8 cellular contexts compared by ENCODE assay signal in the genomic region with DNA sequence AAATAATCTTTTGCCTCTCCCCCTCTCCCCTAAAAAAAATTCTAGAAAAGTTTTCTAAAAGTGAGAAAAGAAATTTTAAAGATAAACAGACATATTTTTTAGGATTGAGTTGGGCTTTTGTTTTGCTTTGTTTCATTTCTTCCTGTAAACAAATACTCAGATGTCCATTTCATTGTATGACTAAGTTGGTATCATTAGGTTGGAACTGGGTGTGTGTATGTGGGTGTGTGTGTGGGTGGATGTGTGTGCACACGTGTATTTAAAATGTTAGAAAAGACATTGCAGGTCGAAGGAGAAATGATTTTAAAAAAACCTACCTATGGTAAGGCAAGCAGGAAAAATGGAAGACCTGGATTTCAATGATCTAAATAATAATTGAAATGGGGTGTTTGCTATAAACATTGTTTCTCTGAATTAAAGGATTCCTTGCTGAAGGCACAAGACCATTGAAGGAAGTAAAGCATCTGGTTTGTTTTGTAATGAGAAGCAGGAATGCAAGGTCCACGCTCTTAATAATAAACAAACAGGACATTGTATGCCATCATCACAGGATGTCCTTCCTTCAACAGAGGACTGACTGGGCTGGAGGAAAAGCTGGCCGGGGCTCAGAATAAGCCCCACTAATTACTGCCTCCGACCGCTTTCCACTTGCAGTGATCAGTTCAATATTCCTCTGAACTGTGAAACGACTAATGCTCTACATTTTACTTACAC. TPM values are rescaled to one million over a fixed set of nuclear protein-coding genes. Genes with fewer than 3 reads are reported as not detected.
A peak's percentile ranks its signal among the peaks of the same experiment; 100 is the strongest.
DNase-seq lines count a peak whose midpoint lies in the region; ATAC-seq and TF ChIP-seq lines count a peak whose summit lies in the region.

No MANE protein-coding gene starts in this region.

- intact Hi-C loops in testis (cut with DNase I; ENCODE audit: low total_unique reads): no loop called here

- ATAC-seq in GM18873 (IDR thresholded peaks at IDR 0.05; ENCODE audit: low FRiP score, unreplicated experiment): no peak

- H3K18ac ChIP-seq in neuronal stem cell (ENCODE audit: low read length): no peak overlapping the region

- 28 to 29% methylated on average over 6 to 7 of the region's 7 CpGs for WGBS in ectodermal cell, 2 experiments
- WGBS in neuronal stem cell (ENCODE audit: extremely low coverage in 2 of 2, insufficient read length in 2 of 2, insufficient replicate concordance in 1 of 2), 2 donors: no CpG with 5 or more reads among the region's 7 CpGs
- 14 to 19% methylated on average over 7 of the region's 7 CpGs for WGBS in testis, 2 donors

- no peak for TF ChIP-seq CTCF in testis (IDR thresholded peaks at IDR 0.05)

- H3K9ac ChIP-seq in neuronal stem cell (ENCODE audit: low read depth, low read length, poor library complexity): no peak overlapping the region

- H3K14ac ChIP-seq in neuronal stem cell (ENCODE audit: low read length): no peak overlapping the region

- H3K79me1 ChIP-seq in neuronal stem cell (ENCODE audit: low read depth, low read length): no peaks in the 10 kb centered on the region

- H3K9me3 ChIP-seq in ectodermal cell (ENCODE audit: control insufficient read depth, low read length): no peaks in the 10 kb centered on the region
- no peaks in the 10 kb centered on the region for H3K9me3 ChIP-seq in neuronal stem cell (replicated peaks in 1 of 2; ENCODE audit: control insufficient read depth in 2 of 2, insufficient read depth in 1 of 2, low read depth in 1 of 2, low read length in 2 of 2)
- no peaks in the 10 kb centered on the region for H3K9me3 ChIP-seq in testis

- no peak overlapping the region for H2BK15ac ChIP-seq in neuronal stem cell (ENCODE audit: low read length)

- H3K27ac ChIP-seq in ectodermal cell (ENCODE audit: insufficient read depth, low read depth, low read length, poor library complexity, severe bottlenecking) (no peak overlapping the region), neuronal stem cell (replicated peaks; ENCODE audit: low read length) (no peak overlapping the region), testis (no peak overlapping the region)

- H3K4me1 ChIP-seq in ectodermal cell (ENCODE audit: control insufficient read depth, insufficient read depth, low read length): peaks cover 24% of the 10 kb centered on the region
- peaks cover 9 to 20% of the 10 kb centered on the region in 2 donors for H3K4me1 ChIP-seq in neuronal stem cell (ENCODE audit: control insufficient read depth in 2 of 2, insufficient read depth in 1 of 2, low read depth in 1 of 2, low read length in 2 of 2)
- peaks cover 5% of the 10 kb centered on the region for H3K4me1 ChIP-seq in testis

- H2AK5ac ChIP-seq in neuronal stem cell (ENCODE audit: low read depth, low read length): no peak overlapping the region

- no peak overlapping the region for H3K23ac ChIP-seq in neuronal stem cell (ENCODE audit: low read depth, low read length, poor library complexity)

- no peak overlapping the region for H4K8ac ChIP-seq in neuronal stem cell (ENCODE audit: low read depth, low read length)

- H2AFZ ChIP-seq in neuronal stem cell (ENCODE audit: low read length): no peak overlapping the region

- no peak overlapping the region for H4K91ac ChIP-seq in neuronal stem cell (ENCODE audit: low read depth, low read length, poor library complexity)

- no peak overlapping the region for H2BK5ac ChIP-seq in neuronal stem cell (ENCODE audit: low read length)

- DNase-seq in Daoy (ENCODE audit: low read depth): peak; percentile 26
- DNase-seq in NCI-H82 (lab: John Stamatoyannopoulos, UW): peak; percentile 34
- no peak for DNase-seq in neuronal stem cell (ENCODE audit: low spot score)
- no peak for DNase-seq in stimulated activated CD4-positive, alpha-beta T cell treated with anti-CD3 and anti-CD28 coated beads, Interleukin-1b, Interleukin-23, amount 100 ng/mL, for 48 hours
- no peak for DNase-seq in testis
- DNase-seq in activated effector memory CD4-positive, alpha-beta T cell treated with Interleukin-2 at 50 U/mL for 16 hours: no peak

- H3K4ac ChIP-seq in neuronal stem cell (ENCODE audit: low read length): no peak overlapping the region

- no peak overlapping the region for H2BK12ac ChIP-seq in neuronal stem cell (ENCODE audit: low read length)

- H3K36me3 ChIP-seq in ectodermal cell (ENCODE audit: control insufficient read depth, insufficient read depth, low read length) (no peaks in the 10 kb centered on the region), neuronal stem cell (replicated peaks in 1 of 2; ENCODE audit: control insufficient read depth in 2 of 2, insufficient read depth in 2 of 2, low read length in 2 of 2) (no peaks in the 10 kb centered on the region), testis (ENCODE audit: low read depth, missing control alignments) (no peaks in the 10 kb centered on the region)

- TF ChIP-seq POLR2A in testis (IDR thresholded peaks at IDR 0.05): no peak

- peak overlapping the region; percentile 87 for H3K4me2 ChIP-seq in neuronal stem cell (ENCODE audit: insufficient read depth, low read length, poor library complexity, severe bottlenecking)

- no peak overlapping the region for H2BK120ac ChIP-seq in neuronal stem cell (ENCODE audit: low read depth, low read length)

- peak overlapping the region; percentile 34 for H3K4me3 ChIP-seq in ectodermal cell (ENCODE audit: insufficient read depth, low read depth, low read length)
- H3K4me3 ChIP-seq in neuronal stem cell (ENCODE audit: low read length in 2 of 2): no peak overlapping the region
- peak overlapping the region in 1 of 2 donors; percentile 52 for H3K4me3 ChIP-seq in testis

- peaks cover 30% of the 10 kb centered on the region for H3K27me3 ChIP-seq in ectodermal cell (ENCODE audit: control insufficient read depth, insufficient read depth, low read length, poor library complexity, severe bottlenecking)
- H3K27me3 ChIP-seq in neuronal stem cell (ENCODE audit: control insufficient read depth in 3 of 3, insufficient read depth in 3 of 3, low read depth in 1 of 3, low read length in 3 of 3): peaks cover 0 to 89% (median 0%) of the 10 kb centered on the region in 3 experiments
- no peaks in the 10 kb centered on the region for H3K27me3 ChIP-seq in testis

RNA-seq across cellular contexts. Expression of a gene that starts 1.0 kb away (rescaled TPM):
- total RNA-seq in Daoy (2014; rRNA removed; shearing (Covaris generic)): 0.86 and 2.9 TPM in 2 replicates
- polyA plus RNA-seq in ectodermal cell (2013, experiment 1 of 4): 0.72 TPM
- polyA plus RNA-seq in ectodermal cell (2013, experiment 2 of 4): 0.82 TPM
- 0.69 TPM for polyA plus RNA-seq in ectodermal cell (2013, experiment 3 of 4)
- polyA plus RNA-seq in ectodermal cell (2013, experiment 4 of 4): 0.61 TPM
- 2.1 TPM for polyA plus RNA-seq in neuronal stem cell (2013, experiment 1 of 2)
- 2.3 TPM for polyA plus RNA-seq in neuronal stem cell (2013, experiment 2 of 2)
- 1 to 10 TPM; 3.5 to 4.1 TPM for total RNA-seq in testis
- polyA plus RNA-seq in testis (ENCODE audit: insufficient read depth, low read depth, low replicate concordance): 3.3 TPM

Comparison
In these comparisons a context has a peak if more than half of its experiments do, and no peak if none do; other contexts are left out.
1. DNase-seq: peak in Daoy (single experiment) and NCI-H82 (single experiment); none in neuronal stem cell (single experiment), stimulated activated CD4-positive, alpha-beta T cell treated with anti-CD3 and anti-CD28 coated beads, Interleukin-1b, Interleukin-23, amount 100 ng/mL, for 48 hours (single experiment), testis (single experiment) and activated effector memory CD4-positive, alpha-beta T cell treated with Interleukin-2 at 50 U/mL for 16 hours (single experiment).